Comparison of ENCODE assay signal across 13 cellular contexts in genomic region chr7:158950914-158951635, GRCh38.
"Had no signal": no experiment of that assay in that cellular context is flagged by ENCODE, and none has a peak within 500 bp of the region (broad histone marks: within the 10 kb centered on the region; RNA-seq: fewer than 3 reads in every experiment).

No MANE protein-coding gene starts in this region.

- H3K4me3 ChIP-seq: body of pancreas, suprapubic skin, transverse colon, vagina had no signal

- DNase-seq: activated CD4-positive, alpha-beta T cell treated with anti-CD3 and anti-CD28 coated beads, Interleukin-2, amount 10 ng/mL, durations not matched to agents 7 days and 5 days; amniotic stem cell; body of pancreas; erythroblast; nephron progenitor cell; occipital lobe; stimulated activated CD4-positive, alpha-beta T cell treated with anti-CD3 and anti-CD28 coated beads, Interleukin-2, amount 100 ng/mL, for 24 hours; stimulated activated naive CD8-positive, alpha-beta T cell treated with anti-CD3 and anti-CD28 coated beads, Interleukin-15, amount 100 ng/mL, for 72 hours; T1000; transverse colon had no signal

- H3K27me3 ChIP-seq: body of pancreas, suprapubic skin, transverse colon, vagina had no signal

- FAIRE-seq: keratinocyte had no signal

- H3K27ac ChIP-seq: body of pancreas, suprapubic skin, transverse colon, vagina had no signal

- H3K4me1 ChIP-seq: body of pancreas, suprapubic skin, transverse colon, vagina had no signal

- H3K9me3 ChIP-seq: suprapubic skin, vagina had no signal

- ATAC-seq: body of pancreas; stimulated activated naive CD8-positive, alpha-beta T cell treated with anti-CD3 and anti-CD28 coated beads, Interleukin-15, amount 100 ng/mL, for 72 hours had no signal
